In genomic region chr2:163775304-163775703, GRCh38 we compare ENCODE assay signal across 20 cellular contexts. TPM values are rescaled to one million over a fixed set of nuclear protein-coding genes. Genes with fewer than 3 reads are reported as not detected.
DNase-seq lines count a peak whose midpoint lies in the region; ATAC-seq and TF ChIP-seq lines count a peak whose summit lies in the region.
"Had no signal": no experiment of that assay in that cellular context is flagged by ENCODE, and none has a peak within 500 bp of the region (broad histone marks: within the 10 kb centered on the region; RNA-seq: fewer than 3 reads in every experiment).

No MANE protein-coding gene starts in this region.

- in situ Hi-C loops in Panc1 (cut with HindIII; ENCODE audit: low pct_unique_long_range_greater_than_20kb, low sequenced_read_pairs): no loop called here

- no peaks in the 10 kb centered on the region for H3K9me3 Mint-ChIP-seq in Calu3 (ENCODE audit: low read depth, unreplicated experiment)
- peaks cover 12 to 20% of the 10 kb centered on the region in 2 donors for H3K9me3 Mint-ChIP-seq in natural killer cell

- ATAC-seq in Panc1 (no peak), natural killer cell (no peak), HG02981 (IDR thresholded peaks at IDR 0.05; ENCODE audit: unreplicated experiment) (no peak)
- ATAC-seq: upper lobe of right lung had no signal

- H3K4me3 Mint-ChIP-seq in Calu3 (ENCODE audit: low read depth, unreplicated experiment) (no peak overlapping the region), natural killer cell (no peak overlapping the region)

- H3K27ac Mint-ChIP-seq in Calu3 (ENCODE audit: unreplicated experiment) (peak overlapping the region; percentile 16), natural killer cell (no peak overlapping the region)

- BruUV-seq in Calu3 (replicated peaks; lab: Mats Ljungman, UMichigan) (no TSS peak), Panc1 (replicated peaks; lab: Mats Ljungman, UMichigan) (no TSS peak)

- POLR2A ChIA-PET in Panc1 (lab: Charles Lee): no interaction called here

- no peaks in the 10 kb centered on the region for H3K27me3 Mint-ChIP-seq in Calu3 (ENCODE audit: unreplicated experiment)
- no peaks in the 10 kb centered on the region for H3K27me3 Mint-ChIP-seq in natural killer cell (ENCODE audit: low read depth in 2 of 2)

- H3K36me3 ChIP-seq in Panc1 (ENCODE audit: control insufficient read depth, insufficient read depth, low read length) (no peaks in the 10 kb centered on the region), osteoblast (ENCODE audit: insufficient read depth, low read length) (no peaks in the 10 kb centered on the region)
- H3K36me3 ChIP-seq: colonic mucosa, right lobe of liver, upper lobe of right lung had no signal

- H3K4me1 Mint-ChIP-seq in Calu3 (ENCODE audit: low read depth, unreplicated experiment) (peaks cover 73% of the 10 kb centered on the region), natural killer cell (no peaks in the 10 kb centered on the region)

- no peaks in the 10 kb centered on the region for H3K27me3 ChIP-seq in Panc1 (ENCODE audit: control insufficient read depth, insufficient read depth, low read length)
- no peaks in the 10 kb centered on the region for H3K27me3 ChIP-seq in osteoblast (ENCODE audit: insufficient read depth, low read length)
- H3K27me3 ChIP-seq: colonic mucosa, right lobe of liver, upper lobe of right lung had no signal

- no peaks in the 10 kb centered on the region for H3K79me2 ChIP-seq in osteoblast (ENCODE audit: insufficient read depth, low read length)

- no peak overlapping the region for H3K4me3 ChIP-seq in Panc1 (ENCODE audit: low read depth in 2 of 2, low read length in 2 of 2)
- no peak overlapping the region for H3K4me3 ChIP-seq in epithelial cell of esophagus (ENCODE audit: low read length)
- no peak overlapping the region for H3K4me3 ChIP-seq in osteoblast (ENCODE audit: insufficient read depth, low read length)
- H3K4me3 ChIP-seq: colonic mucosa, right lobe of liver, upper lobe of right lung had no signal

- no peaks in the 10 kb centered on the region for H4K20me1 ChIP-seq in osteoblast (ENCODE audit: insufficient read depth, low read length)

- H3K9me3 ChIP-seq in Panc1 (ENCODE audit: control insufficient read depth, insufficient read depth, low read depth, low read length) (no peaks in the 10 kb centered on the region), osteoblast (ENCODE audit: low read depth, low read length) (no peaks in the 10 kb centered on the region)
- H3K9me3 ChIP-seq: colonic mucosa, right lobe of liver, upper lobe of right lung had no signal

- peaks cover 28% of the 10 kb centered on the region; the same call in 1 of the 2 replicates for H3K4me1 ChIP-seq in Panc1 (ENCODE audit: control insufficient read depth, insufficient read depth, low read length)
- H3K4me1 ChIP-seq in osteoblast (ENCODE audit: insufficient read depth, low read length): peaks cover 28% of the 10 kb centered on the region
- H3K4me1 ChIP-seq: colonic mucosa, upper lobe of right lung had no signal

- intact Hi-C loops in Calu3 (cut with micrococcal nuclease; ENCODE audit: unreplicated experiment) (loop anchor here (10.0 kb wide), 1 partner anchor 431 kb away; no protein-coding TSS in a partner anchor), Panc1 (cut with micrococcal nuclease; ENCODE audit: unreplicated experiment) (no loop called here), natural killer cell (cut with micrococcal nuclease) (no loop called here)

- DNase-seq in Calu3 (no peak), Panc1 (ENCODE audit: low read depth, low spot score) (no peak), epithelial cell of esophagus (ENCODE audit: low read depth) (peak; percentile 26), osteoblast (ENCODE audit: insufficient read length, low spot score, missing footprints) (no peak), natural killer cell (no peak), NCI-H2107 treated with DMSO at 0.1 percent for 48 hours (lab: John Stamatoyannopoulos, UW; ENCODE audit: unreplicated experiment) (no peak), ecto neural progenitor cell (ENCODE audit: low spot score) (no peak)
- DNase-seq: activated naive CD4-positive, alpha-beta T cell; activated T-cell treated with anti-CD3 and anti-CD28 coated beads for 4 hours; aorta; colonic mucosa; Karpas-422; NCI-H1417 treated with DMSO at 0.1 percent for 48 hours; NCI-H446; NK-92 treated with Interleukin-12 subunit alpha and Interleukin-12 subunit beta, amount 100 ng/mL, for 24 hours; occipital lobe; right lobe of liver; stimulated activated naive CD4-positive, alpha-beta T cell treated with Interleukin-2 at 50 U/mL for 16 hours; upper lobe of right lung had no signal

- H2AFZ ChIP-seq in osteoblast (ENCODE audit: low read length): no peak overlapping the region

- H3K36me3 Mint-ChIP-seq in Calu3 (ENCODE audit: insufficient read depth, unreplicated experiment) (peaks cover 9% of the 10 kb centered on the region), natural killer cell (no peaks in the 10 kb centered on the region)

- TF ChIP-seq CTCF in Calu3 (IDR thresholded peaks at IDR 0.05; ENCODE audit: unreplicated experiment) (no peak), Panc1 (IDR thresholded peaks at IDR 0.05) (no peak), epithelial cell of esophagus (IDR thresholded peaks at IDR 0.05; ENCODE audit: insufficient read depth, low read depth, low read length, missing control alignments) (no peak), osteoblast (IDR thresholded peaks at IDR 0.05; ENCODE audit: extremely low read depth, low read depth, low read length) (no peak), natural killer cell (IDR thresholded peaks at IDR 0.05) (no peak)

- CTCF ChIA-PET in Calu3 (lab: Charles Lee): interaction anchor here (0.9 to 1.0 kb wide), 2 partner anchors 13 to 42 kb away, joined by 3 read pairs; no protein-coding TSS in a partner anchor
- CTCF ChIA-PET in Panc1 (lab: Charles Lee): no interaction called here

- H3K4me2 ChIP-seq in osteoblast (ENCODE audit: insufficient read depth, low read length): peak overlapping the region; percentile 57

- H3K27ac ChIP-seq in Panc1 (ENCODE audit: low read length) (peak overlapping the region; percentile 52; the same call in 1 of the 2 replicates), osteoblast (ENCODE audit: low read depth, low read length) (peak overlapping the region; percentile 66)
- H3K27ac ChIP-seq: colonic mucosa, right lobe of liver, upper lobe of right lung had no signal

RNA-seq across cellular contexts. Expression of gene FIGN, which starts 39.5 kb away (rescaled TPM):
- total RNA-seq in Calu3 (2022) (8.4 and 9.1 TPM in 2 replicates), Panc1 (2021; ENCODE audit: unreplicated experiment) (19.5 TPM), osteoblast (2.5 and 4.1 TPM in 2 replicates), natural killer cell (not detected)
- polyA plus RNA-seq in Panc1 (2012; ENCODE audit: insufficient read length): 6.1 TPM
